ENCODE assay signal across 20 cellular contexts in genomic region chr2:150675807-150676206, GRCh38.
DNase-seq lines count a peak whose midpoint lies in the region; ATAC-seq, FAIRE-seq and TF ChIP-seq lines count a peak whose summit lies in the region.
"Had no signal": no experiment of that assay in that cellular context is flagged by ENCODE, and none has a peak within 500 bp of the region (broad histone marks: within the 10 kb centered on the region; RNA-seq: fewer than 3 reads in every experiment).

No MANE protein-coding gene starts in this region.

- no peaks in the 10 kb centered on the region for H3K27me3 Mint-ChIP-seq in astrocyte (ENCODE audit: low read depth, unreplicated experiment)
- no peaks in the 10 kb centered on the region for H3K27me3 Mint-ChIP-seq in T-cell
- H3K27me3 Mint-ChIP-seq: CD4-positive, alpha-beta T cell had no signal

- H3K4me3 Mint-ChIP-seq in astrocyte (ENCODE audit: unreplicated experiment) (no peak overlapping the region), T-cell (no peak overlapping the region)
- H3K4me3 Mint-ChIP-seq: CD4-positive, alpha-beta T cell; GM23338 had no signal

- no peaks in the 10 kb centered on the region for H3K79me2 ChIP-seq in astrocyte (ENCODE audit: insufficient read depth, low read length)
- H3K79me2 ChIP-seq in mesendoderm (ENCODE audit: control insufficient read depth, insufficient read depth, low read length), result no peaks in the 10 kb centered on the region

- H3K23ac ChIP-seq in mesendoderm (ENCODE audit: low read length), result no peak overlapping the region

- no peaks in the 10 kb centered on the region for H3K36me3 Mint-ChIP-seq in astrocyte (ENCODE audit: low read depth, unreplicated experiment)
- no peaks in the 10 kb centered on the region for H3K36me3 Mint-ChIP-seq in T-cell

- no peak for ATAC-seq in right lobe of liver
- ATAC-seq in T-cell (replicated peaks in 1 of 4), result no peak
- ATAC-seq: GM23338, HepG2 had no signal

- no peaks in the 10 kb centered on the region for H3K36me3 ChIP-seq in BE2C
- no peaks in the 10 kb centered on the region for H3K36me3 ChIP-seq in astrocyte (ENCODE audit: insufficient read depth, low read length)
- no peaks in the 10 kb centered on the region for H3K36me3 ChIP-seq in mesendoderm (ENCODE audit: control insufficient read depth, insufficient read depth, low read length)
- H3K36me3 ChIP-seq in right lobe of liver, result no peaks in the 10 kb centered on the region

- no peak for FAIRE-seq in astrocyte (lab: Jason Lieb, UNC)
- FAIRE-seq: G401.6, GM12891, HepG2, HTR-8/SVneo had no signal

- H3K4me1 Mint-ChIP-seq in astrocyte (ENCODE audit: low read depth, unreplicated experiment) (peaks cover 9% of the 10 kb centered on the region), T-cell (no peaks in the 10 kb centered on the region)

- no peaks in the 10 kb centered on the region for H4K20me1 ChIP-seq in astrocyte (ENCODE audit: insufficient read depth, low read length)

- H3K4ac ChIP-seq in mesendoderm (ENCODE audit: low read depth, low read length), result no peak overlapping the region

- H3K27me3 ChIP-seq in BE2C, result no peaks in the 10 kb centered on the region
- H3K27me3 ChIP-seq in astrocyte (ENCODE audit: insufficient read depth, low read length), result no peaks in the 10 kb centered on the region
- H3K27me3 ChIP-seq in mesendoderm (ENCODE audit: insufficient read depth, low read length, poor library complexity), result no peaks in the 10 kb centered on the region
- no peaks in the 10 kb centered on the region for H3K27me3 ChIP-seq in right lobe of liver

- peak overlapping the region; percentile 73 for H2BK120ac ChIP-seq in mesendoderm (ENCODE audit: low read depth, low read length)

- H3K9ac ChIP-seq in astrocyte (ENCODE audit: low read length) (no peak overlapping the region), mesendoderm (ENCODE audit: low read length) (no peak overlapping the region)

- intact Hi-C loops in right lobe of liver (cut with DNase I), result no loop called here

- no CpG with 5 or more reads among the region's 2 CpGs for WGBS in mesendoderm (ENCODE audit: extremely low coverage, insufficient coverage, low lambda C conversion rate)
- 83% methylated on average over 2 of the region's 2 CpGs for WGBS in right lobe of liver (ENCODE audit: insufficient coverage, low coverage, low lambda C conversion rate, missing lambda C conversion rate)

- no peak overlapping the region for H4K5ac ChIP-seq in mesendoderm (ENCODE audit: low read length)

- H2AK5ac ChIP-seq in mesendoderm (ENCODE audit: low read length), result no peak overlapping the region

- no peak overlapping the region for H3K18ac ChIP-seq in mesendoderm (ENCODE audit: low read length)

- POLR2A ChIA-PET in T-cell (lab: Charles Lee), result no interaction called here

- TF ChIP-seq CTCF in BE2C (IDR thresholded peaks at IDR 0.05; ENCODE audit: low read depth, low read length), result no peak
- TF ChIP-seq CTCF in astrocyte (IDR thresholded peaks at IDR 0.05; ENCODE audit: insufficient read depth, low read depth, low read length), result no peak
- no peak for TF ChIP-seq CTCF in right lobe of liver (IDR thresholded peaks at IDR 0.05)

- no peak overlapping the region for H2BK5ac ChIP-seq in mesendoderm (ENCODE audit: low read length)

- H3K4me1 ChIP-seq in BE2C (no peaks in the 10 kb centered on the region), astrocyte (ENCODE audit: insufficient read depth, low read length) (peaks cover 8% of the 10 kb centered on the region), mesendoderm (ENCODE audit: control insufficient read depth, low read depth, low read length) (peaks cover 7% of the 10 kb centered on the region), right lobe of liver (peaks cover 0 to 14% (median 5%) of the 10 kb centered on the region in 4 donors)

- H3K79me1 ChIP-seq in mesendoderm (ENCODE audit: low read length), result no peaks in the 10 kb centered on the region

- no peak overlapping the region for H3K27ac ChIP-seq in astrocyte (ENCODE audit: low read depth, low read length)
- H3K27ac ChIP-seq in mesendoderm (ENCODE audit: low read depth, low read length), result peak overlapping the region; percentile 63
- no peak overlapping the region for H3K27ac ChIP-seq in right lobe of liver

- H2AFZ ChIP-seq in astrocyte (ENCODE audit: low read depth, low read length), result no peak overlapping the region
- H2AFZ ChIP-seq: GM23338 had no signal

- no peak overlapping the region for H2BK15ac ChIP-seq in mesendoderm (replicated peaks; ENCODE audit: low read depth)

- TF ChIP-seq POLR2A in right lobe of liver (IDR thresholded peaks at IDR 0.05), result no peak

- CTCF ChIA-PET in T-cell (lab: Charles Lee), result no interaction called here

- H3K27ac Mint-ChIP-seq in astrocyte (ENCODE audit: unreplicated experiment), result no peak overlapping the region
- H3K27ac Mint-ChIP-seq in T-cell, result no peak overlapping the region
- H3K27ac Mint-ChIP-seq: CD4-positive, alpha-beta T cell; GM23338 had no signal

- H3K9me3 Mint-ChIP-seq in astrocyte (ENCODE audit: unreplicated experiment), result no peaks in the 10 kb centered on the region
- H3K9me3 Mint-ChIP-seq in T-cell, result peaks cover 0 to 4% (median 0%) of the 10 kb centered on the region in 3 donors
- H3K9me3 Mint-ChIP-seq: CD4-positive, alpha-beta T cell; GM23338 had no signal

- no peak overlapping the region for H3K4me2 ChIP-seq in astrocyte (ENCODE audit: low read length)
- H3K4me2 ChIP-seq in mesendoderm (ENCODE audit: low read length), result no peak overlapping the region
- H3K4me2 ChIP-seq: GM23338 had no signal

- H3K4me3 ChIP-seq in BE2C (ENCODE audit: low read depth, low read length) (no peak overlapping the region), astrocyte (ENCODE audit: insufficient read depth, low read depth, low read length) (no peak overlapping the region), mesendoderm (ENCODE audit: low read length) (no peak overlapping the region), right lobe of liver (no peak overlapping the region)
- H3K4me3 ChIP-seq: GM23338 had no signal

- no peak overlapping the region for H3K56ac ChIP-seq in mesendoderm (ENCODE audit: low read length)

- H3K9me3 ChIP-seq in BE2C (no peaks in the 10 kb centered on the region), astrocyte (ENCODE audit: insufficient read depth, low read depth, low read length) (no peaks in the 10 kb centered on the region), right lobe of liver (no peaks in the 10 kb centered on the region)

- peak; percentile 8 for DNase-seq in BE2C
- peak; percentile 14 for DNase-seq in astrocyte (ENCODE audit: low read depth)
- peak; percentile 91 for DNase-seq in mesendoderm
- no peak for DNase-seq in DMS153 treated with DMSO at 0.1 percent for 48 hours (lab: John Stamatoyannopoulos, UW; ENCODE audit: unreplicated experiment)
- DNase-seq in right lobe of liver, result no peak
- no peak for DNase-seq in T-cell
- DNase-seq: 8988T; C1 segment of cervical spinal cord; Calu3; CD4-positive, alpha-beta T cell; DMS 273 treated with DMSO at 0.1 percent for 48 hours; DMS79; EL; H7 had no signal

- H4K8ac ChIP-seq in mesendoderm (ENCODE audit: low read depth, low read length), result no peak overlapping the region

TF ChIP-seq in PFSK-1, 5 proteins besides CTCF, POLR2A, EP300 and RAD21:
- TF ChIP-seq FOXP2 (optimal IDR thresholded peaks at IDR 0.05; ENCODE audit: borderline replicate concordance, extremely low read depth, extremely low read length, insufficient read depth) (no peak), REST (IDR thresholded peaks at IDR 0.05; ENCODE audit: insufficient read depth in 1 of 2, low read depth in 2 of 2, low read length in 2 of 2) (no peak), SIN3A (IDR thresholded peaks at IDR 0.05; ENCODE audit: borderline replicate concordance, insufficient read depth, low read length) (0 out of 2 replicates have a peak, but pooled peaks have one; percentile 22), TAF1 (IDR thresholded peaks at IDR 0.05; ENCODE audit: borderline replicate concordance, insufficient read depth, low read length) (no peak), POLR2AphosphoS5 (IDR thresholded peaks at IDR 0.05; ENCODE audit: low read depth, low read length) (no peak)

Comparison
In these comparisons a context has a peak if more than half of its experiments do, and no peak if none do; other contexts are left out.
1. DNase-seq: peak in BE2C (single experiment), astrocyte (single experiment) and mesendoderm (single experiment); none in DMS153 treated with DMSO at 0.1 percent for 48 hours (single experiment), right lobe of liver (0 of 3) and T-cell (0 of 34).